ENCODE assay signal across 1 cellular context in genomic region chr10:34812771-34813170, GRCh38.
TF ChIP-seq lines count a peak whose summit lies in the region.

No MANE protein-coding gene starts in this region.

TF ChIP-seq in HEK293, 187 proteins besides CTCF, POLR2A, EP300 and RAD21 (continued from another document):
- TF ChIP-seq REST (tag by site-specific recombination; IDR thresholded peaks at IDR 0.05) = 0 out of 2 replicates have a peak, but pooled peaks have one; percentile 19
